20 cellular contexts compared by ENCODE assay signal in genomic region chr21:43322805-43323204, GRCh38.
A peak's percentile ranks its signal among the peaks of the same experiment; 100 is the strongest.
DNase-seq lines count a peak whose midpoint lies in the region; ATAC-seq, FAIRE-seq and TF ChIP-seq lines count a peak whose summit lies in the region.
"Had no signal": no experiment of that assay in that cellular context is flagged by ENCODE, and none has a peak within 500 bp of the region (broad histone marks: within the 10 kb centered on the region; RNA-seq: fewer than 3 reads in every experiment).

No MANE protein-coding gene starts in this region.

- peak; percentile 5 to 18 (median 16) for ATAC-seq in heart left ventricle
- no peak for ATAC-seq in Right ventricle myocardium inferior
- ATAC-seq in HepG2: no peak
- ATAC-seq in GM18511 (IDR thresholded peaks at IDR 0.05; ENCODE audit: unreplicated experiment): no peak
- ATAC-seq: naive thymus-derived CD4-positive, alpha-beta T cell; stimulated activated effector memory CD8-positive, alpha-beta T cell treated with anti-CD3 and anti-CD28 coated beads, Interleukin-12 subunit alpha, Interleukin-12 subunit beta, amount 100 ng/mL, for 72 hours had no signal

- in situ Hi-C loops in HepG2 (cut with HindIII; ENCODE audit: extremely low pct_ligation_motif_present, low pct_unique_long_range_greater_than_20kb): no loop called here

- 72 to 84% (median 78%) methylated on average over 7 to 8 of the region's 8 CpGs for WGBS in heart left ventricle, 4 donors
- WGBS in HepG2 (ENCODE audit: low lambda C conversion rate): 51% methylated on average over 6 of the region's 8 CpGs

- no TSS peak for BruUV-seq in HepG2 (replicated peaks; lab: Mats Ljungman, UMichigan)

- H2AFZ ChIP-seq in HepG2 (ENCODE audit: low read length): no peak overlapping the region

- H3K27me3 ChIP-seq in heart left ventricle: no peaks in the 10 kb centered on the region
- peaks cover 4% of the 10 kb centered on the region for H3K27me3 ChIP-seq in bronchial epithelial cell (ENCODE audit: control insufficient read depth, insufficient read depth, low read length)
- H3K27me3 ChIP-seq in HepG2 (ENCODE audit: control insufficient read depth in 1 of 2, insufficient read depth in 2 of 2, low read length in 2 of 2): peaks cover 2 to 62% of the 10 kb centered on the region in 2 experiments; a peak in 3 of 5 replicates
- H3K27me3 ChIP-seq: dorsolateral prefrontal cortex had no signal

- H3K27ac ChIP-seq in heart left ventricle (peak overlapping the region in 8 of 12 donors; percentile 42 to 76 (median 66)), HepG2 (ENCODE audit: extremely low read length, insufficient read depth, low read length) (no peak overlapping the region)
- H3K27ac ChIP-seq: gastroesophageal sphincter had no signal

- TF ChIP-seq POLR2A in heart left ventricle (IDR thresholded peaks at IDR 0.05): no peak
- no peak for TF ChIP-seq POLR2A in HepG2 (IDR thresholded peaks at IDR 0.05; ENCODE audit: insufficient read depth in 1 of 2, low read depth in 2 of 2, low read length in 2 of 2)

- peaks cover 0 to 23% (median 1%) of the 10 kb centered on the region in 12 donors for H3K4me1 ChIP-seq in heart left ventricle
- H3K4me1 ChIP-seq in HepG2 (ENCODE audit: insufficient read depth, low read length): peaks cover 26% of the 10 kb centered on the region

- TF ChIP-seq CTCF in heart left ventricle (IDR thresholded peaks at IDR 0.05): no peak
- TF ChIP-seq CTCF in bronchial epithelial cell (IDR thresholded peaks at IDR 0.05; ENCODE audit: insufficient read depth, low read length, severe bottlenecking): no peak
- TF ChIP-seq CTCF in HepG2 (CRISPR knock-in tag; IDR thresholded peaks at IDR 0.05): no peak

- H3K79me2 ChIP-seq in HepG2 (ENCODE audit: insufficient read depth, low read length): no peaks in the 10 kb centered on the region

- FAIRE-seq in bronchial epithelial cell (lab: Jason Lieb, UNC) (peak; percentile 50), HepG2 (lab: Jason Lieb, UNC) (no peak)
- FAIRE-seq: GM18507 had no signal

- H3K9me3 ChIP-seq in heart left ventricle (peaks cover 0 to 7% (median 0%) of the 10 kb centered on the region in 12 donors), HepG2 (ENCODE audit: low read length) (no peaks in the 10 kb centered on the region)

- H3K36me3 ChIP-seq in heart left ventricle: no peaks in the 10 kb centered on the region
- no peaks in the 10 kb centered on the region for H3K36me3 ChIP-seq in bronchial epithelial cell (ENCODE audit: control insufficient read depth, insufficient read depth, low read length)
- H3K36me3 ChIP-seq in HepG2 (replicated peaks in 1 of 2; ENCODE audit: control insufficient read depth in 1 of 2, insufficient read depth in 2 of 2, low read length in 2 of 2): no peaks in the 10 kb centered on the region
- H3K36me3 ChIP-seq: gastroesophageal sphincter had no signal

- TF ChIP-seq EP300 in HepG2 (IDR thresholded peaks at IDR 0.05; ENCODE audit: low read depth in 2 of 2, low read length in 2 of 2) (no peak), HepG2 (CRISPR knock-in tag; IDR thresholded peaks at IDR 0.05; ENCODE audit: borderline replicate concordance) (no peak)

- H3K9ac ChIP-seq in HepG2 (ENCODE audit: insufficient read depth, low read depth, low read length): no peak overlapping the region

- H3K4me2 ChIP-seq in HepG2 (ENCODE audit: low read depth, low read length): no peak overlapping the region

- no peak overlapping the region for H3K4me3 ChIP-seq in heart left ventricle
- no peak overlapping the region for H3K4me3 ChIP-seq in bronchial epithelial cell (ENCODE audit: low read depth, low read length)
- no peak overlapping the region for H3K4me3 ChIP-seq in HepG2 (replicated peaks in 1 of 3; ENCODE audit: insufficient read depth in 1 of 3, low read depth in 2 of 3, low read length in 3 of 3)
- H3K4me3 ChIP-seq: dorsolateral prefrontal cortex, gastroesophageal sphincter had no signal

- no peaks in the 10 kb centered on the region for H4K20me1 ChIP-seq in HepG2 (ENCODE audit: insufficient read depth, low read length)

- DNase-seq in heart left ventricle (no peak), Right ventricle myocardium inferior (ENCODE audit: missing footprints) (no peak), bronchial epithelial cell (ENCODE audit: low read depth) (no peak), HepG2 (ENCODE audit: low spot score) (no peak), KG1 (lab: John Stamatoyannopoulos, UW) (no peak), MV-4-11 (lab: John Stamatoyannopoulos, UW) (no peak), DMS79 treated with DMSO at 0.1 percent for 48 hours (lab: John Stamatoyannopoulos, UW) (no peak)
- DNase-seq: activated CD4-positive, alpha-beta T cell treated with anti-CD3 and anti-CD28 coated beads, Interleukin-2, amount 10 ng/mL, durations not matched to agents 24 days and 14 days; activated naive CD4-positive, alpha-beta T cell treated with anti-CD3 and anti-CD28 coated beads for 36 hours; CD4-positive, CD25-positive, alpha-beta regulatory T cell; DMS153; H7; naive thymus-derived CD4-positive, alpha-beta T cell; NCI-H1930; NCI-H510A treated with DMSO at 0.1 percent for 48 hours had no signal

- CTCF ChIA-PET in HepG2 (lab: Yijun Ruan, JAX; ENCODE audit: low intra/inter-chr PET ratio, low total read pairs): no interaction called here

- TF ChIP-seq RAD21 in HepG2 (CRISPR knock-in tag; IDR thresholded peaks at IDR 0.05): no peak

- POLR2A ChIA-PET in HepG2 (lab: Yijun Ruan, JAX): interaction anchor here (0.6 kb wide), 1 partner anchor 27 kb away, joined by 3 read pairs; no protein-coding TSS in a partner anchor

- intact Hi-C loops in heart left ventricle (cut with DNase I) (loop anchor here in 1 of 10 donors (5.0 to 10.0 kb wide), 2 partner anchors 36 to 332 kb away; partner anchors contain the start of genes HSF2BP and RRP1B), Right ventricle myocardium inferior (cut with DNase I) (no loop called here), HepG2 (cut with micrococcal nuclease; ENCODE audit: unreplicated experiment) (no loop called here)

TF ChIP-seq in HepG2, 621 proteins besides CTCF, POLR2A, EP300 and RAD21 (continues in another document):
- TF ChIP-seq REST (IDR thresholded peaks at IDR 0.05; ENCODE audit: borderline replicate concordance in 1 of 2, low read depth in 1 of 2, low read length in 2 of 2): peak; percentile 71 to 92
- TF ChIP-seq YEATS4 (CRISPR knock-in tag; IDR thresholded peaks at IDR 0.05; ENCODE audit: borderline replicate concordance): no peak
- TF ChIP-seq ZNF782 (CRISPR knock-in tag; IDR thresholded peaks at IDR 0.05; ENCODE audit: borderline replicate concordance): no peak
- no peak for TF ChIP-seq ZNF333 (CRISPR knock-in tag; IDR thresholded peaks at IDR 0.05; ENCODE audit: borderline replicate concordance)
- no peak for TF ChIP-seq FOXP1 (IDR thresholded peaks at IDR 0.05)
- no peak for TF ChIP-seq FOXP1 (CRISPR knock-in tag; IDR thresholded peaks at IDR 0.05)
- TF ChIP-seq SPEN (CRISPR knock-in tag; IDR thresholded peaks at IDR 0.05; ENCODE audit: low read depth): no peak
- no peak for TF ChIP-seq MIXL1 (CRISPR knock-in tag; IDR thresholded peaks at IDR 0.05)
- TF ChIP-seq MIER3 (CRISPR knock-in tag; IDR thresholded peaks at IDR 0.05; ENCODE audit: borderline replicate concordance): no peak
- no peak for TF ChIP-seq ATF7-NPFF (CRISPR knock-in tag; IDR thresholded peaks at IDR 0.05; ENCODE audit: low read depth)
- TF ChIP-seq ZNF44 (CRISPR knock-in tag; IDR thresholded peaks at IDR 0.05): no peak
- TF ChIP-seq ZMYM3 (CRISPR knock-in tag; IDR thresholded peaks at IDR 0.05): peak; percentile 15; the same call in 1 of the 2 replicates
- TF ChIP-seq GATAD2A (CRISPR knock-in tag; IDR thresholded peaks at IDR 0.05): no peak

Comparison
In these comparisons a context has a peak if more than half of its experiments do, and no peak if none do; other contexts are left out.
1. ATAC-seq: peak in heart left ventricle (4 of 4); none in Right ventricle myocardium inferior (single experiment), HepG2 (single experiment) and GM18511 (single experiment).